In genomic region chr12:38905480-38906351, GRCh38 we compare ENCODE assay signal across 8 cellular contexts. TPM values are rescaled to one million over a fixed set of nuclear protein-coding genes. Genes with fewer than 3 reads are reported as not detected.
DNase-seq lines count a peak whose midpoint lies in the region; ATAC-seq and TF ChIP-seq lines count a peak whose summit lies in the region.

CPNE8 (minus strand) TSS chr12:38905591; CDS start chr12:38905534, 57 bp downstream.

- TF ChIP-seq CTCF in liver (IDR thresholded peaks at IDR 0.05; ENCODE audit: low read depth, low read length, missing input control) = peak; percentile 5

- no peak for DNase-seq in Jurkat, Clone E6-1 (ENCODE audit: low read depth, low spot score)
- peak; percentile 18 to 20 for DNase-seq in activated CD4-positive, alpha-beta T cell treated with anti-CD3 and anti-CD28 coated beads, Interleukin-2, amount 50 U/mL, for 24 hours (ENCODE audit: low read depth in 1 of 2, low spot score in 1 of 2)
- DNase-seq in stimulated activated CD4-positive, alpha-beta T cell treated with anti-CD3 and anti-CD28 coated beads, Interleukin-4, amount 100 ng/mL, for 1 hour = peak; percentile 51
- no peak for DNase-seq in NCI-H510A treated with DMSO at 0.1 percent for 48 hours (lab: John Stamatoyannopoulos, UW)

- peaks cover 10% of the 10 kb centered on the region for H3K4me1 ChIP-seq in ES-I3 (ENCODE audit: insufficient read depth, low read length)
- no peaks in the 10 kb centered on the region for H3K4me1 ChIP-seq in duodenal mucosa (ENCODE audit: control insufficient read depth in 1 of 2, insufficient read depth in 2 of 2, low read length in 2 of 2)
- peaks cover 6 to 23% (median 13%) of the 10 kb centered on the region in 4 donors for H3K4me1 ChIP-seq in liver (ENCODE audit: control insufficient read depth in 4 of 4, insufficient read depth in 4 of 4, low read length in 3 of 4)

- ATAC-seq in GM21786 (IDR thresholded peaks at IDR 0.05; ENCODE audit: unreplicated experiment) = peak; percentile 52

- H3K36me3 ChIP-seq in ES-I3 (ENCODE audit: insufficient read depth, low read length) (no peaks in the 10 kb centered on the region), duodenal mucosa (ENCODE audit: control insufficient read depth in 1 of 2, insufficient read depth in 2 of 2, low read length in 2 of 2) (no peaks in the 10 kb centered on the region), liver (ENCODE audit: control insufficient read depth in 4 of 4, insufficient read depth in 3 of 4, low read depth in 1 of 4, low read length in 3 of 4) (no peaks in the 10 kb centered on the region)

- H3K4me3 ChIP-seq in Jurkat, Clone E6-1 (ENCODE audit: low read length) = peak within 1 kb of the TSS; percentile 45
- H3K4me3 ChIP-seq in duodenal mucosa (ENCODE audit: low read depth in 1 of 2, low read length in 2 of 2) (peak within 1 kb of the TSS; percentile 79), liver (ENCODE audit: low read depth in 1 of 3, low read length in 3 of 3) (peak within 1 kb of the TSS; percentile 59 to 95 (median 78))

- H3K9ac ChIP-seq in ES-I3 (ENCODE audit: low read depth, low read length) (peak within 1 kb of the TSS; percentile 86), duodenal mucosa (ENCODE audit: low read depth in 1 of 2, low read length in 2 of 2) (peak within 1 kb of the TSS; percentile 64 to 66), liver (ENCODE audit: low read depth in 1 of 2, low read length in 2 of 2) (peak within 1 kb of the TSS; percentile 75 to 97)

- H3K27me3 ChIP-seq in duodenal mucosa (ENCODE audit: control insufficient read depth in 1 of 2, insufficient read depth in 2 of 2, low read length in 2 of 2) (no peaks in the 10 kb centered on the region), liver (ENCODE audit: control insufficient read depth in 4 of 4, insufficient read depth in 4 of 4, low read length in 3 of 4) (no peaks in the 10 kb centered on the region)

- peak within 1 kb of the TSS; percentile 96 for H3K27ac ChIP-seq in duodenal mucosa (ENCODE audit: low read depth, low read length)
- peak within 1 kb of the TSS; percentile 92 to 99 for H3K27ac ChIP-seq in liver (ENCODE audit: low read depth in 1 of 2, low read length in 2 of 2)

- H3K9me3 ChIP-seq in ES-I3 (ENCODE audit: control insufficient read depth, insufficient read depth, low read length) (no peaks in the 10 kb centered on the region), duodenal mucosa (ENCODE audit: control insufficient read depth in 1 of 2, low read length in 2 of 2) (no peaks in the 10 kb centered on the region), liver (ENCODE audit: control insufficient read depth in 4 of 4, low read length in 3 of 4) (no peaks in the 10 kb centered on the region)

- under 1% methylated on average over 54 of the region's 54 CpGs for WGBS in liver

- peak in 1 of 2 donors; percentile 36 for TF ChIP-seq RAD21 in liver (IDR thresholded peaks at IDR 0.05)

TF ChIP-seq in liver, 16 proteins besides CTCF, POLR2A, EP300 and RAD21:
- TF ChIP-seq, protein P1, sequence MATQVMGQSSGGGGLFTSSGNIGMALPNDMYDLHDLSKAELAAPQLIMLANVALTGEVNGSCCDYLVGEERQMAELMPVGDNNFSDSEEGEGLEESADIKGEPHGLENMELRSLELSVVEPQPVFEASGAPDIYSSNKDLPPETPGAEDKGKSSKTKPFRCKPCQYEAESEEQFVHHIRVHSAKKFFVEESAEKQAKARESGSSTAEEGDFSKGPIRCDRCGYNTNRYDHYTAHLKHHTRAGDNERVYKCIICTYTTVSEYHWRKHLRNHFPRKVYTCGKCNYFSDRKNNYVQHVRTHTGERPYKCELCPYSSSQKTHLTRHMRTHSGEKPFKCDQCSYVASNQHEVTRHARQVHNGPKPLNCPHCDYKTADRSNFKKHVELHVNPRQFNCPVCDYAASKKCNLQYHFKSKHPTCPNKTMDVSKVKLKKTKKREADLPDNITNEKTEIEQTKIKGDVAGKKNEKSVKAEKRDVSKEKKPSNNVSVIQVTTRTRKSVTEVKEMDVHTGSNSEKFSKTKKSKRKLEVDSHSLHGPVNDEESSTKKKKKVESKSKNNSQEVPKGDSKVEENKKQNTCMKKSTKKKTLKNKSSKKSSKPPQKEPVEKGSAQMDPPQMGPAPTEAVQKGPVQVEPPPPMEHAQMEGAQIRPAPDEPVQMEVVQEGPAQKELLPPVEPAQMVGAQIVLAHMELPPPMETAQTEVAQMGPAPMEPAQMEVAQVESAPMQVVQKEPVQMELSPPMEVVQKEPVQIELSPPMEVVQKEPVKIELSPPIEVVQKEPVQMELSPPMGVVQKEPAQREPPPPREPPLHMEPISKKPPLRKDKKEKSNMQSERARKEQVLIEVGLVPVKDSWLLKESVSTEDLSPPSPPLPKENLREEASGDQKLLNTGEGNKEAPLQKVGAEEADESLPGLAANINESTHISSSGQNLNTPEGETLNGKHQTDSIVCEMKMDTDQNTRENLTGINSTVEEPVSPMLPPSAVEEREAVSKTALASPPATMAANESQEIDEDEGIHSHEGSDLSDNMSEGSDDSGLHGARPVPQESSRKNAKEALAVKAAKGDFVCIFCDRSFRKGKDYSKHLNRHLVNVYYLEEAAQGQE (IDR thresholded peaks at IDR 0.05) = no peak
- TF ChIP-seq RXRA (IDR thresholded peaks at IDR 0.05) (no peak), FOXA1 (IDR thresholded peaks at IDR 0.05) (no peak), TAF1 (conservative IDR thresholded peaks at IDR 0.05) (peak; percentile 70), SP1 (IDR thresholded peaks at IDR 0.05) (peak; percentile 5)
TF ChIP-seq in liver: peak in this region for 2.

RNA-seq across cellular contexts. Expression of gene CPNE8, which starts in this region (rescaled TPM):
- polyA plus RNA-seq in Jurkat, Clone E6-1 (2012; ENCODE audit: insufficient read depth, insufficient read length) = not detected
- 10 to 100 TPM in 1 of 2 donors, 1 to 10 TPM in 1; 4.2 to 17.3 TPM for total RNA-seq in liver
- polyA plus RNA-seq in liver = 10 to 100 TPM in 1 of 2 donors, 1 to 10 TPM in 1; 4.5 to 27.4 TPM

Comparison
In these comparisons a context has a peak if more than half of its experiments do, and no peak if none do; other contexts are left out.
1. DNase-seq: peak in activated CD4-positive, alpha-beta T cell treated with anti-CD3 and anti-CD28 coated beads, Interleukin-2, amount 50 U/mL, for 24 hours (2 of 2) and stimulated activated CD4-positive, alpha-beta T cell treated with anti-CD3 and anti-CD28 coated beads, Interleukin-4, amount 100 ng/mL, for 1 hour (single experiment); none in Jurkat, Clone E6-1 (single experiment) and NCI-H510A treated with DMSO at 0.1 percent for 48 hours (single experiment).
2. Peak in every context shown above with its lines, with median percentiles within 50 percentile points of each other: H3K9ac ChIP-seq and H3K4me3 ChIP-seq.